In genomic region chr5:81167544-81167943, GRCh38 we compare ENCODE assay signal across 20 cellular contexts.
"Had no signal": no experiment of that assay in that cellular context is flagged by ENCODE, and none has a peak within 500 bp of the region (broad histone marks: within the 10 kb centered on the region; RNA-seq: fewer than 3 reads in every experiment).

No MANE protein-coding gene starts in this region.

- H3K4me1 Mint-ChIP-seq: activated naive CD4-positive, alpha-beta T cell treated with anti-CD3 and anti-CD28 coated beads, Interleukin-2, amount 50 U/mL, for 24 hours had no signal

- H3K4me3 ChIP-seq: ascending aorta, coronary artery, esophagus squamous epithelium, lower lobe of right lung, tibial artery, vagina had no signal

- ATAC-seq: left colon; lower lobe of right lung; stimulated activated naive B cell treated with anti-CD40 and anti-IgM and Interleukin-4, amounts not matched to agents 10 μg/mL and 1 μg/mL and 100 μg/mL, for 72 hours had no signal

- H3K27ac Mint-ChIP-seq: activated naive CD4-positive, alpha-beta T cell treated with anti-CD3 and anti-CD28 coated beads, Interleukin-2, amount 50 U/mL, for 24 hours; mesothelial cell of epicardium; nephron; progenitor cell of endocrine pancreas; stimulated activated naive B cell treated with anti-CD40 and anti-IgM and Interleukin-4, amounts not matched to agents 10 μg/mL and 1 μg/mL and 100 μg/mL, for 72 hours had no signal

- H3K36me3 Mint-ChIP-seq: stimulated activated naive B cell treated with anti-CD40 and anti-IgM and Interleukin-4, amounts not matched to agents 10 μg/mL and 1 μg/mL and 100 μg/mL, for 72 hours had no signal

- DNase-seq: activated CD4-positive, CD25-positive, alpha-beta regulatory T cell treated with anti-CD3 and anti-CD28 coated beads, Interleukin-2, amount 50 U/mL, for 72 hours; activated CD8-positive, alpha-beta memory T cell treated with anti-CD3 and anti-CD28 coated beads for 24 hours; activated gamma-delta T cell; effector CD8-positive, alpha-beta T cell; esophagus squamous epithelium; lower lobe of right lung; stimulated activated CD4-positive, alpha-beta T cell treated with anti-CD3 and anti-CD28 coated beads, Interleukin-4, amount 100 ng/mL, for 24 hours; stimulated activated naive B cell treated with anti-CD40 and anti-IgM and Interleukin-4, amounts not matched to agents 10 μg/mL and 1 μg/mL and 100 μg/mL, for 72 hours; T-helper 2 cell; tibial artery had no signal

- H3K27me3 ChIP-seq: ascending aorta, esophagus squamous epithelium, tibial artery, vagina had no signal

- H3K27me3 Mint-ChIP-seq: activated naive CD4-positive, alpha-beta T cell treated with anti-CD3 and anti-CD28 coated beads, Interleukin-2, amount 50 U/mL, for 24 hours; central memory CD8-positive, alpha-beta T cell had no signal

- H3K4me1 ChIP-seq: ascending aorta, esophagus squamous epithelium, lower lobe of right lung, tibial artery, vagina had no signal

- H3K4me3 Mint-ChIP-seq: activated naive CD4-positive, alpha-beta T cell treated with anti-CD3 and anti-CD28 coated beads, Interleukin-2, amount 50 U/mL, for 24 hours; central memory CD8-positive, alpha-beta T cell; mesothelial cell of epicardium; nephron; stimulated activated naive B cell treated with anti-CD40 and anti-IgM and Interleukin-4, amounts not matched to agents 10 μg/mL and 1 μg/mL and 100 μg/mL, for 72 hours had no signal

- H3K36me3 ChIP-seq: ascending aorta, esophagus squamous epithelium, lower lobe of right lung, tibial artery, vagina had no signal

- H3K9me3 ChIP-seq: ascending aorta, esophagus squamous epithelium, lower lobe of right lung, tibial artery, vagina had no signal

- H3K27ac ChIP-seq: ascending aorta, coronary artery, esophagus squamous epithelium, lower lobe of right lung, tibial artery, vagina, VCaP had no signal
